Comparison of ENCODE assay signal across 25 cellular contexts in genomic region chr4:175017751-175018150, GRCh38.
"Had no signal": no experiment of that assay in that cellular context is flagged by ENCODE, and none has a peak within 500 bp of the region (broad histone marks: within the 10 kb centered on the region; RNA-seq: fewer than 3 reads in every experiment).

No MANE protein-coding gene starts in this region.

- DNase-seq: natural killer cell; occipital lobe; ovary; posterior cingulate gyrus; psoas muscle; right cardiac atrium; right lobe of liver; sigmoid colon; small intestine; stimulated activated CD4-positive, alpha-beta T cell treated with anti-CD3 and anti-CD28 coated beads, Interleukin-15, amount 100 ng/mL, for 24 hours; stimulated activated CD4-positive, alpha-beta T cell treated with anti-CD3 and anti-CD28 coated beads, Interleukin-2, amount 100 ng/mL, for 24 hours; stimulated activated CD4-positive, alpha-beta T cell treated with anti-CD3 and anti-CD28 coated beads, Interleukin-2, amount 100 ng/mL, for 48 hours; stimulated activated CD4-positive, alpha-beta T cell treated with anti-CD3 and anti-CD28 coated beads, Interleukin-4, amount 100 ng/mL, for 24 hours; stimulated activated naive B cell treated with anti-CD40 and anti-IgM and Interleukin-4, amounts not matched to agents 10 μg/mL and 1 μg/mL and 100 μg/mL, for 72 hours; stimulated activated naive CD4-positive, alpha-beta T cell treated with Interleukin-2 at 50 U/mL for 16 hours; stomach; thyroid gland; trophoblast cell; upper lobe of left lung; uterus had no signal

- ATAC-seq: natural killer cell; psoas muscle; right cardiac atrium; right lobe of liver; stimulated activated effector memory CD8-positive, alpha-beta T cell treated with anti-CD3 and anti-CD28 coated beads, Interleukin-12 subunit alpha, Interleukin-12 subunit beta, amount 100 ng/mL, for 72 hours; stimulated activated naive B cell treated with anti-CD40 and anti-IgM and Interleukin-4, amounts not matched to agents 10 μg/mL and 1 μg/mL and 100 μg/mL, for 72 hours had no signal

- H3K9me3 ChIP-seq: ovary, psoas muscle, right lobe of liver, sigmoid colon, stomach, thoracic aorta, thyroid gland, upper lobe of left lung, uterus had no signal

- H3K27me3 ChIP-seq: neural progenitor cell, ovary, right lobe of liver, sigmoid colon, stomach, thyroid gland, tibial nerve, upper lobe of left lung, uterus had no signal

- H3K27ac ChIP-seq: neural progenitor cell, ovary, parathyroid adenoma, psoas muscle, right lobe of liver, sigmoid colon, stomach, thoracic aorta, thyroid gland, tibial nerve, upper lobe of left lung, uterus had no signal

- H3K4me3 ChIP-seq: neural progenitor cell, ovary, psoas muscle, right lobe of liver, sigmoid colon, stomach, thoracic aorta, thyroid gland, tibial nerve, upper lobe of left lung, uterus had no signal

- H3K36me3 ChIP-seq: neural progenitor cell, ovary, right lobe of liver, sigmoid colon, stomach, thoracic aorta, thyroid gland, tibial nerve, upper lobe of left lung, uterus had no signal

- H3K4me1 ChIP-seq: neural progenitor cell, parathyroid adenoma, psoas muscle, right lobe of liver, sigmoid colon, stomach, thyroid gland, tibial nerve, upper lobe of left lung, uterus had no signal
